ENCODE assay signal across 2 cellular contexts in the genomic region with DNA sequence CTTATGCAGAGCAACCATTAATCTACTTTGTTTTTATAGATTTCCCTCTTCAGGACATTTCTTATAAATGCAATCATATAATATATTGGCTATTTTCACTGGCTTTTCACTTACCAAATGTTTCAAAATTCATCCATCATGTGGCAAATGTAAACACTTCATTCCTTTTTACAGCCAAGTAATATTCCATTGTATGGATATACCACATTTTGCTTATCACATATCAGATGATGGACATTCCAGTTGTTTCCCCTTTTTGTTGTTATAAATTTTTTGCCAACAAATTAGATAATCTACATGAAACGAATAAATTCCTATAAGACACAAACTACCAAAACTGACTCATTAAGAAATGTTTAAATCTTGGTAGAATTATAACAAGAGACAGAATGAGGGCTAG.
A peak's percentile ranks its signal among the peaks of the same experiment; 100 is the strongest.
TF ChIP-seq lines count a peak whose summit lies in the region.

No MANE protein-coding gene starts in this region.

TF ChIP-seq in HEK293, 187 proteins besides CTCF, POLR2A, EP300 and RAD21:
- TF ChIP-seq ZNF280D (tag by site-specific recombination; IDR thresholded peaks at IDR 0.05) (0 out of 2 replicates have a peak, but pooled peaks have one; percentile 20), HOXD13 (CRISPR knock-in tag; IDR thresholded peaks at IDR 0.05; ENCODE audit: borderline replicate concordance) (no peak), ZNF354C (tag by site-specific recombination; IDR thresholded peaks at IDR 0.05; ENCODE audit: borderline replicate concordance, low read depth) (no peak), ZNF324 (tag by site-specific recombination; IDR thresholded peaks at IDR 0.05) (no peak), ZNF146 (tag by site-specific recombination; IDR thresholded peaks at IDR 0.05) (peak; percentile 73; the same call in 1 of the 2 replicates)
- TF ChIP-seq, protein P1, sequence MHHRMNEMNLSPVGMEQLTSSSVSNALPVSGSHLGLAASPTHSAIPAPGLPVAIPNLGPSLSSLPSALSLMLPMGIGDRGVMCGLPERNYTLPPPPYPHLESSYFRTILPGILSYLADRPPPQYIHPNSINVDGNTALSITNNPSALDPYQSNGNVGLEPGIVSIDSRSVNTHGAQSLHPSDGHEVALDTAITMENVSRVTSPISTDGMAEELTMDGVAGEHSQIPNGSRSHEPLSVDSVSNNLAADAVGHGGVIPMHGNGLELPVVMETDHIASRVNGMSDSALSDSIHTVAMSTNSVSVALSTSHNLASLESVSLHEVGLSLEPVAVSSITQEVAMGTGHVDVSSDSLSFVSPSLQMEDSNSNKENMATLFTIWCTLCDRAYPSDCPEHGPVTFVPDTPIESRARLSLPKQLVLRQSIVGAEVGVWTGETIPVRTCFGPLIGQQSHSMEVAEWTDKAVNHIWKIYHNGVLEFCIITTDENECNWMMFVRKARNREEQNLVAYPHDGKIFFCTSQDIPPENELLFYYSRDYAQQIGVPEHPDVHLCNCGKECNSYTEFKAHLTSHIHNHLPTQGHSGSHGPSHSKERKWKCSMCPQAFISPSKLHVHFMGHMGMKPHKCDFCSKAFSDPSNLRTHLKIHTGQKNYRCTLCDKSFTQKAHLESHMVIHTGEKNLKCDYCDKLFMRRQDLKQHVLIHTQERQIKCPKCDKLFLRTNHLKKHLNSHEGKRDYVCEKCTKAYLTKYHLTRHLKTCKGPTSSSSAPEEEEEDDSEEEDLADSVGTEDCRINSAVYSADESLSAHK (tag by site-specific recombination; IDR thresholded peaks at IDR 0.05), result no peak

TF ChIP-seq in GM12878, 131 proteins besides CTCF, POLR2A, EP300 and RAD21 (continued from another document):
- no peak for TF ChIP-seq ZBTB4 (CRISPR knock-in tag; IDR thresholded peaks at IDR 0.05)
- no peak for TF ChIP-seq RBBP5 (conservative IDR thresholded peaks at IDR 0.05)
- TF ChIP-seq RELA (IDR thresholded peaks at IDR 0.05; ENCODE audit: borderline replicate concordance, partially characterized antibody), result no peak
